26 cellular contexts compared by ENCODE assay signal in genomic region chr12:8549381-8549780, GRCh38. TPM values are rescaled to one million over a fixed set of nuclear protein-coding genes. Genes with fewer than 3 reads are reported as not detected.
"Had no signal": no experiment of that assay in that cellular context is flagged by ENCODE, and none has a peak within 500 bp of the region (broad histone marks: within the 10 kb centered on the region; RNA-seq: fewer than 3 reads in every experiment).

No MANE protein-coding gene starts in this region.

- H3K27ac ChIP-seq: SJCRH30, WERI-Rb-1 had no signal

- H3K4me3 ChIP-seq: SJCRH30 had no signal

- DNase-seq: activated CD4-positive, alpha-beta T cell treated with anti-CD3 and anti-CD28 coated beads for 36 hours; activated CD8-positive, alpha-beta memory T cell treated with anti-CD3 and anti-CD28 coated beads, Interleukin-2, amount 50 U/mL, for 4 hours; activated CD8-positive, alpha-beta T cell treated with anti-CD3 and anti-CD28 coated beads for 36 hours; activated gamma-delta T cell treated with Interleukin-2 at 50 U/mL for 16 hours; activated naive CD4-positive, alpha-beta T cell treated with anti-CD3 and anti-CD28 coated beads, Interleukin-2, amount 10 ng/mL, durations not matched to agents 7 days and 5 days; activated naive CD8-positive, alpha-beta T cell treated with anti-CD3 and anti-CD28 coated beads for 36 hours; activated T-cell treated with anti-CD3 and anti-CD28 coated beads, Interleukin-2, amount 50 U/mL, for 72 hours; KBM-7; NCI-H1092; NCI-H1417; NCI-H1930; NCI-H2171 treated with DMSO at 0.1 percent for 48 hours; NCI-H226; NCI-H526; NCI-H774; SJCRH30; SK-N-SH; T-helper 1 cell; WERI-Rb-1 had no signal

RNA-seq across cellular contexts. Expression of gene CLEC4E, which starts 8.7 kb away (rescaled TPM):
- total RNA-seq: activated CD4-positive, alpha-beta T cell treated with anti-CD3 and anti-CD28 coated beads for 36 hours; activated CD8-positive, alpha-beta T cell treated with anti-CD3 and anti-CD28 coated beads for 36 hours; activated naive CD8-positive, alpha-beta T cell treated with anti-CD3 and anti-CD28 coated beads for 36 hours; activated T-cell treated with anti-CD3 and anti-CD28 coated beads, Interleukin-2, amount 50 U/mL, for 72 hours; activated T-helper 2 cell treated with anti-CD3 and anti-CD28 coated beads, Interferon-gamma antibody, Interleukin-2, Interleukin-4, amounts not matched to agents 10 μg/mL and 5 μg/mL and 100 μg/mL, durations not matched to agents 14 hours and 24 hours and 36 hours; LHCN-M2; M059J; NCI-H460; OCI-LY7; RPMI7951; SJCRH30; T-helper 2 cell treated with Interferon-gamma antibody and Interleukin-4, amounts not matched to agents 100 ng/mL and 5 ng/mL, for 36 hours had no signal

RNA-seq across cellular contexts. Expression of gene CLEC4D, which starts 36.1 kb away (rescaled TPM):
- total RNA-seq: activated CD4-positive, alpha-beta T cell treated with anti-CD3 and anti-CD28 coated beads for 36 hours; activated CD8-positive, alpha-beta T cell treated with anti-CD3 and anti-CD28 coated beads for 36 hours; activated naive CD8-positive, alpha-beta T cell treated with anti-CD3 and anti-CD28 coated beads for 36 hours; activated T-cell treated with anti-CD3 and anti-CD28 coated beads, Interleukin-2, amount 50 U/mL, for 72 hours; activated T-helper 2 cell treated with anti-CD3 and anti-CD28 coated beads, Interferon-gamma antibody, Interleukin-2, Interleukin-4, amounts not matched to agents 10 μg/mL and 5 μg/mL and 100 μg/mL, durations not matched to agents 14 hours and 24 hours and 36 hours; LHCN-M2; M059J; NCI-H460; OCI-LY7; RPMI7951; SJCRH30; T-helper 2 cell treated with Interferon-gamma antibody and Interleukin-4, amounts not matched to agents 100 ng/mL and 5 ng/mL, for 36 hours had no signal
